15 cellular contexts compared by ENCODE assay signal in genomic region chr11:87092567-87092966, GRCh38. TPM values are rescaled to one million over a fixed set of nuclear protein-coding genes. Genes with fewer than 3 reads are reported as not detected.
DNase-seq lines count a peak whose midpoint lies in the region; ATAC-seq, FAIRE-seq and TF ChIP-seq lines count a peak whose summit lies in the region.
"Had no signal": no experiment of that assay in that cellular context is flagged by ENCODE, and none has a peak within 500 bp of the region (broad histone marks: within the 10 kb centered on the region; RNA-seq: fewer than 3 reads in every experiment).

No MANE protein-coding gene starts in this region.

- TF ChIP-seq CTCF in PC-9 (conservative IDR thresholded peaks at IDR 0.05) (no peak), mammary epithelial cell (conservative IDR thresholded peaks at IDR 0.05 in 1 of 2, IDR thresholded peaks at IDR 0.05 in 1 of 2; ENCODE audit: extremely low read depth in 1 of 2, insufficient read depth in 1 of 2, low read depth in 1 of 2, low read length in 2 of 2) (no peak), keratinocyte (optimal IDR thresholded peaks at IDR 0.05 in 1 of 3, IDR thresholded peaks at IDR 0.05 in 1 of 3, conservative IDR thresholded peaks at IDR 0.05 in 1 of 3; ENCODE audit: extremely low read depth in 1 of 3, insufficient read depth in 2 of 3, low read length in 3 of 3) (no peak)

- no peak overlapping the region for H3K27ac Mint-ChIP-seq in activated CD4-positive, alpha-beta memory T cell treated with anti-CD3 and anti-CD28 coated beads for 36 hours
- H3K27ac Mint-ChIP-seq: H9 had no signal

- BruUV-seq in PC-9 (replicated peaks; lab: Mats Ljungman, UMichigan) (no TSS peak), mammary epithelial cell (replicated peaks; lab: Mats Ljungman, UMichigan) (TSS peak; percentile 43)

- peaks cover 22% of the 10 kb centered on the region for H3K36me3 ChIP-seq in PC-9 (ENCODE audit: low read depth)
- no peaks in the 10 kb centered on the region for H3K36me3 ChIP-seq in mammary epithelial cell (ENCODE audit: insufficient read depth, low read length)
- peaks cover 0 to 2% of the 10 kb centered on the region in 2 experiments for H3K36me3 ChIP-seq in keratinocyte (ENCODE audit: control insufficient read depth in 2 of 2, extremely low read depth in 1 of 2, insufficient read depth in 2 of 2, low read length in 2 of 2)
- H3K36me3 ChIP-seq: BE2C had no signal

- no peak overlapping the region for H2AFZ ChIP-seq in PC-9
- H2AFZ ChIP-seq in mammary epithelial cell (ENCODE audit: low read depth, low read length) = no peak overlapping the region
- H2AFZ ChIP-seq in keratinocyte (ENCODE audit: control insufficient read depth, low read length) = no peak overlapping the region

- POLR2A ChIA-PET in PC-9 (lab: Charles Lee; ENCODE audit: unreplicated experiment) = no interaction called here
- POLR2A ChIA-PET in activated CD4-positive, alpha-beta memory T cell treated with anti-CD3 and anti-CD28 coated beads for 36 hours (lab: Charles Lee) = no interaction called here

- in situ Hi-C loops in mammary epithelial cell (cut with MboI; ENCODE audit: low sequenced_read_pairs in 2 of 2) = no loop called here

- no peaks in the 10 kb centered on the region for H3K4me1 ChIP-seq in PC-9 (replicated peaks; ENCODE audit: insufficient read depth)
- no peaks in the 10 kb centered on the region for H3K4me1 ChIP-seq in mammary epithelial cell (ENCODE audit: insufficient read depth, low read length)
- no peaks in the 10 kb centered on the region for H3K4me1 ChIP-seq in keratinocyte (ENCODE audit: control insufficient read depth, extremely low read depth, insufficient read depth, low read length)
- H3K4me1 ChIP-seq: BE2C had no signal

- H3K9ac ChIP-seq in mammary epithelial cell (ENCODE audit: insufficient read depth, low read length) (no peak overlapping the region), keratinocyte (ENCODE audit: control insufficient read depth, extremely low read depth, insufficient read depth, low read length) (no peak overlapping the region)

- peaks cover 2% of the 10 kb centered on the region for H3K4me1 Mint-ChIP-seq in activated CD4-positive, alpha-beta memory T cell treated with anti-CD3 and anti-CD28 coated beads for 36 hours (ENCODE audit: low read depth)

- H3K27ac ChIP-seq in PC-9 (peak overlapping the region; percentile 7; the same call in 1 of the 2 replicates), mammary epithelial cell (ENCODE audit: insufficient read depth, low read depth, low read length) (peak overlapping the region; percentile 14), keratinocyte (ENCODE audit: control insufficient read depth, insufficient read depth, low read length) (peak overlapping the region; percentile 42)
- H3K27ac ChIP-seq: C4-2B, HL-60 had no signal

- H3F3A ChIP-seq in PC-9 (ENCODE audit: insufficient read depth, low read depth) = peaks cover 10% of the 10 kb centered on the region; the same call in 1 of the 2 replicates

- CTCF ChIA-PET in PC-9 (lab: Charles Lee) = no interaction called here
- CTCF ChIA-PET in mammary epithelial cell (lab: Charles Lee; ENCODE audit: low non-redundant PET) = no interaction called here
- CTCF ChIA-PET in activated CD4-positive, alpha-beta memory T cell treated with anti-CD3 and anti-CD28 coated beads for 36 hours (lab: Charles Lee) = no interaction called here

- FAIRE-seq in A204.1 (lab: Jason Lieb, UNC) (peak; percentile 60), keratinocyte (lab: Jason Lieb, UNC) (no peak)
- FAIRE-seq: GM12892 had no signal

- no peak for ATAC-seq in GM21515 (IDR thresholded peaks at IDR 0.05; ENCODE audit: unreplicated experiment)

- H3K9me2 ChIP-seq in PC-9 (ENCODE audit: insufficient read depth) = no peaks in the 10 kb centered on the region

- no peaks in the 10 kb centered on the region for H3K9me1 ChIP-seq in keratinocyte (ENCODE audit: control insufficient read depth, extremely low read depth, insufficient read depth, low read length)

- DNase-seq in PC-9 = no peak
- no peak for DNase-seq in mammary epithelial cell
- DNase-seq in keratinocyte (ENCODE audit: low read depth, low spot score) = no peak
- no peak for DNase-seq in AML-193 (lab: John Stamatoyannopoulos, UW)
- no peak for DNase-seq in activated CD4-positive, alpha-beta memory T cell treated with anti-CD3 and anti-CD28 coated beads for 36 hours
- DNase-seq: BE2C; CD4-positive, alpha-beta memory T cell; DMS79; GOT3; H9 had no signal

- H3K4me3 Mint-ChIP-seq in activated CD4-positive, alpha-beta memory T cell treated with anti-CD3 and anti-CD28 coated beads for 36 hours = no peak overlapping the region
- H3K4me3 Mint-ChIP-seq: CD4-positive, alpha-beta memory T cell; H9 had no signal

- dilution Hi-C loops in mammary epithelial cell (cut with HindIII; ENCODE audit: low sequenced_read_pairs) (no loop called here), keratinocyte (cut with MboI; ENCODE audit: extremely low pct_ligation_motif_present, low sequenced_read_pairs) (no loop called here)

- H3K4me3 ChIP-seq in PC-9 = no peak overlapping the region
- no peak overlapping the region for H3K4me3 ChIP-seq in mammary epithelial cell (replicated peaks in 1 of 3; ENCODE audit: insufficient read depth in 1 of 3, low read depth in 2 of 3, low read length in 3 of 3)
- H3K4me3 ChIP-seq in keratinocyte (ENCODE audit: control insufficient read depth in 2 of 3, extremely low read depth in 1 of 3, insufficient read depth in 2 of 3, low read depth in 1 of 3, low read length in 3 of 3) = no peak overlapping the region

- H3K79me2 ChIP-seq in PC-9 (ENCODE audit: low read depth) (0 out of 2 replicates have a peak, but pooled peaks cover 4% of the 10 kb centered on the region), mammary epithelial cell (ENCODE audit: insufficient read depth, low read length) (no peaks in the 10 kb centered on the region), keratinocyte (ENCODE audit: control insufficient read depth, insufficient read depth, low read length) (no peaks in the 10 kb centered on the region)

- H3K27me3 ChIP-seq in PC-9 (ENCODE audit: insufficient read depth, low read depth) (no peaks in the 10 kb centered on the region), mammary epithelial cell (ENCODE audit: insufficient read depth, low read length) (no peaks in the 10 kb centered on the region), keratinocyte (ENCODE audit: control insufficient read depth, extremely low read depth, insufficient read depth, low read length) (no peaks in the 10 kb centered on the region)
- H3K27me3 ChIP-seq: BE2C had no signal

- H3K27me3 Mint-ChIP-seq in activated CD4-positive, alpha-beta memory T cell treated with anti-CD3 and anti-CD28 coated beads for 36 hours = no peaks in the 10 kb centered on the region
- H3K27me3 Mint-ChIP-seq: CD4-positive, alpha-beta memory T cell had no signal

- no peak overlapping the region for H3K4me2 ChIP-seq in PC-9
- H3K4me2 ChIP-seq in mammary epithelial cell (ENCODE audit: insufficient read depth, low read depth, low read length) = no peak overlapping the region
- H3K4me2 ChIP-seq in keratinocyte (ENCODE audit: control insufficient read depth, extremely low read depth, insufficient read depth, low read depth, low read length) = no peak overlapping the region

- peaks cover 17% of the 10 kb centered on the region for H3K9me3 Mint-ChIP-seq in activated CD4-positive, alpha-beta memory T cell treated with anti-CD3 and anti-CD28 coated beads for 36 hours

- intact Hi-C loops in PC-9 (cut with micrococcal nuclease; ENCODE audit: unreplicated experiment) = no loop called here
- intact Hi-C loops in mammary epithelial cell (cut with micrococcal nuclease) = loop anchor here (10.0 kb wide), 1 partner anchor 98 kb away; no protein-coding TSS in a partner anchor
- intact Hi-C loops in activated CD4-positive, alpha-beta memory T cell treated with anti-CD3 and anti-CD28 coated beads for 36 hours (cut with micrococcal nuclease) = no loop called here

- H4K20me1 ChIP-seq in PC-9 (ENCODE audit: insufficient read depth) (no peaks in the 10 kb centered on the region), mammary epithelial cell (ENCODE audit: insufficient read depth, low read length) (no peaks in the 10 kb centered on the region), keratinocyte (ENCODE audit: control insufficient read depth, extremely low read depth, insufficient read depth, low read length) (no peaks in the 10 kb centered on the region)

- peaks cover 35% of the 10 kb centered on the region for H3K36me3 Mint-ChIP-seq in activated CD4-positive, alpha-beta memory T cell treated with anti-CD3 and anti-CD28 coated beads for 36 hours

- H3K9me3 ChIP-seq in PC-9 (ENCODE audit: insufficient read depth, low read depth) = peaks cover 17% of the 10 kb centered on the region
- no peaks in the 10 kb centered on the region for H3K9me3 ChIP-seq in mammary epithelial cell (replicated peaks; ENCODE audit: insufficient read depth, low read length)
- no peaks in the 10 kb centered on the region for H3K9me3 ChIP-seq in keratinocyte (ENCODE audit: control insufficient read depth, low read depth, low read length)
- H3K9me3 ChIP-seq: BE2C had no signal

RNA-seq across cellular contexts. Expression of gene TMEM135, which starts 54.8 kb away (rescaled TPM):
- total RNA-seq in PC-9 (2021) = 15.0 and 42.0 TPM in 2 replicates
- 10 to 100 TPM; 30.8 to 37.3 TPM for total RNA-seq in mammary epithelial cell
- 24.4 TPM for polyA plus RNA-seq in mammary epithelial cell
- polyA minus RNA-seq in mammary epithelial cell = 47.2 TPM
- polyA plus RNA-seq in keratinocyte = 11.6 to 15.0 TPM (median 11.7 TPM) in 3 replicates
- polyA plus RNA-seq in keratinocyte (2011; ENCODE audit: low read depth) = 5.6 TPM
- 5.9 and 12.2 TPM in 2 replicates for polyA plus RNA-seq in keratinocyte (2011; cell fraction: cytosol; rRNA removed)
- polyA plus RNA-seq in keratinocyte (2011; cell fraction: nucleus; rRNA removed) = 9.5 and 10.7 TPM in 2 replicates
- polyA plus RNA-seq in keratinocyte (2012; ENCODE audit: low replicate concordance) = 4.9 and 11.6 TPM in 2 replicates
- polyA minus RNA-seq in keratinocyte = 16.2 to 25.3 TPM (median 19.9 TPM) in 3 replicates
- 31.5 TPM for polyA minus RNA-seq in keratinocyte (2011; cell fraction: cytosol; rRNA and poly(A)+ RNA removed)
- 19.3 and 25.7 TPM in 2 replicates for polyA minus RNA-seq in keratinocyte (2011; cell fraction: nucleus; rRNA and poly(A)+ RNA removed)
- 10 to 100 TPM; 16.7 to 27.5 TPM for total RNA-seq in activated CD4-positive, alpha-beta memory T cell treated with anti-CD3 and anti-CD28 coated beads for 36 hours
